Comparison of ENCODE assay signal across 8 cellular contexts in genomic region chr1:212665241-212666115, GRCh38. TPM values are rescaled to one million over a fixed set of nuclear protein-coding genes. Genes with fewer than 3 reads are reported as not detected.
DNase-seq lines count a peak whose midpoint lies in the region; ATAC-seq and TF ChIP-seq lines count a peak whose summit lies in the region.

No MANE protein-coding gene starts in this region.

- H3K4me1 ChIP-seq in iPS DF 6.9 (ENCODE audit: control insufficient read depth, insufficient read depth, low read length) (no peaks in the 10 kb centered on the region), sigmoid colon (peaks cover 0 to 39% (median 25%) of the 10 kb centered on the region in 4 donors)

- TF ChIP-seq CTCF in GM12864 (IDR thresholded peaks at IDR 0.05; ENCODE audit: low read depth, low read length, missing control alignments) (peak; percentile 98), sigmoid colon (IDR thresholded peaks at IDR 0.05) (peak; percentile 83 to 95 (median 94))

- no peak for TF ChIP-seq POLR2A in sigmoid colon (IDR thresholded peaks at IDR 0.05)

- TF ChIP-seq EP300 in sigmoid colon (IDR thresholded peaks at IDR 0.05): no peak

- H3K4me3 ChIP-seq in GM12864 (ENCODE audit: low read depth, low read length): peak overlapping the region; percentile 57
- H3K4me3 ChIP-seq in iPS DF 6.9 (ENCODE audit: low read length): peak overlapping the region; percentile 56; the same call in 1 of the 2 replicates
- H3K4me3 ChIP-seq in sigmoid colon: peak overlapping the region; percentile 36 to 64 (median 57)

- H3K36me3 ChIP-seq in iPS DF 6.9 (ENCODE audit: control insufficient read depth, insufficient read depth, low read length): no peaks in the 10 kb centered on the region
- no peaks in the 10 kb centered on the region for H3K36me3 ChIP-seq in sigmoid colon

- H3K27ac ChIP-seq in iPS DF 6.9 (ENCODE audit: low read length) (no peak overlapping the region), sigmoid colon (peak overlapping the region; percentile 59 to 84 (median 70))

- no CpG with 5 or more reads among the region's 37 CpGs for WGBS in iPS DF 6.9 (ENCODE audit: insufficient coverage, insufficient read length)
- WGBS in sigmoid colon, 2 donors: 14 to 20% methylated on average over 37 of the region's 37 CpGs

- peak; percentile 93 for ATAC-seq in HG02610 (IDR thresholded peaks at IDR 0.05; ENCODE audit: unreplicated experiment)

- intact Hi-C loops in sigmoid colon (cut with DNase I): loop anchor here (1.0 to 5.0 kb wide), 5 partner anchors 35 to 332 kb away; no protein-coding TSS in a partner anchor

- H3K27me3 ChIP-seq in iPS DF 6.9 (ENCODE audit: control insufficient read depth, insufficient read depth, low read length) (0 out of 2 replicates have a peak, but pooled peaks cover 2% of the 10 kb centered on the region), sigmoid colon (no peaks in the 10 kb centered on the region)

- H3K9me3 ChIP-seq in iPS DF 6.9 (ENCODE audit: control insufficient read depth, insufficient read depth, low read length) (no peaks in the 10 kb centered on the region), sigmoid colon (no peaks in the 10 kb centered on the region)

- DNase-seq in GM12864 (ENCODE audit: low read depth) (no peak), NCI-H1105 (lab: John Stamatoyannopoulos, UW) (peak; percentile 37), T-helper 9 cell (peak; percentile 72), astrocyte of the hippocampus (ENCODE audit: low read depth, low spot score) (peak; percentile 96), iPS DF 6.9 (ENCODE audit: low read depth, low spot score) (peak; percentile 79), sigmoid colon (peak; percentile 90), NCI-H1048 (lab: John Stamatoyannopoulos, UW) (no peak)

RNA-seq across cellular contexts. Expression of gene BATF3, which starts 34.2 kb away (rescaled TPM):
- total RNA-seq in sigmoid colon: 10 to 100 TPM in 1 of 4 donors, 1 to 10 TPM in 3; 1.8 to 10.0 (median 2.9) TPM
- polyA plus RNA-seq in sigmoid colon: 1 to 10 TPM; 3.0 to 5.7 (median 3.7) TPM

RNA-seq across cellular contexts. Expression of gene ATF3, which starts 56.9 kb away (rescaled TPM):
- total RNA-seq in sigmoid colon: 10 to 100 TPM in 2 of 4 donors, 1 to 10 TPM in 2; 3.2 to 32.0 (median 11.8) TPM
- polyA plus RNA-seq in sigmoid colon: 100 to 1,000 TPM in 1 of 3 donors, 10 to 100 TPM in 2; 29.4 to 162 (median 37.8) TPM

Comparison
In these comparisons a context has a peak if more than half of its experiments do, and no peak if none do; other contexts are left out.
1. DNase-seq: peak in NCI-H1105 (single experiment), T-helper 9 cell (single experiment), astrocyte of the hippocampus (single experiment), iPS DF 6.9 (single experiment) and sigmoid colon (single experiment); none in GM12864 (single experiment) and NCI-H1048 (single experiment).
2. Peak in every context shown above with its lines, with median percentiles within 50 percentile points of each other: H3K4me3 ChIP-seq.